ENCODE assay signal across 26 cellular contexts in genomic region chr12:96226401-96226800, GRCh38. TPM values are rescaled to one million over a fixed set of nuclear protein-coding genes. Genes with fewer than 3 reads are reported as not detected.
DNase-seq lines count a peak whose midpoint lies in the region; ATAC-seq, FAIRE-seq and TF ChIP-seq lines count a peak whose summit lies in the region.
"Had no signal": no experiment of that assay in that cellular context is flagged by ENCODE, and none has a peak within 500 bp of the region (broad histone marks: within the 10 kb centered on the region; RNA-seq: fewer than 3 reads in every experiment).

No MANE protein-coding gene starts in this region.

- in situ Hi-C loops in IMR-90 (cut with MboI; ENCODE audit: low sequenced_read_pairs), result no loop called here

- TF ChIP-seq CTCF in MCF 10A (IDR thresholded peaks at IDR 0.05; ENCODE audit: unreplicated experiment), result no peak
- no peak for TF ChIP-seq CTCF in breast epithelium (IDR thresholded peaks at IDR 0.05)
- no peak for TF ChIP-seq CTCF in IMR-90 (conservative IDR thresholded peaks at IDR 0.05; ENCODE audit: low read depth, low read length)
- TF ChIP-seq CTCF in endothelial cell of umbilical vein (IDR thresholded peaks at IDR 0.05; ENCODE audit: extremely low read depth in 1 of 2, insufficient read depth in 1 of 2, low read depth in 1 of 2, low read length in 2 of 2), result no peak
- no peak for TF ChIP-seq CTCF in mesothelial cell of epicardium (IDR thresholded peaks at IDR 0.05; ENCODE audit: unreplicated experiment)

- H3K4me1 ChIP-seq in breast epithelium (no peaks in the 10 kb centered on the region), IMR-90 (ENCODE audit: control insufficient read depth, insufficient read depth, low read length) (peaks cover 1% of the 10 kb centered on the region; the same call in 1 of the 2 replicates), endothelial cell of umbilical vein (ENCODE audit: control insufficient read depth, extremely low read depth, insufficient read depth, low read length) (peaks cover 43% of the 10 kb centered on the region)

- no peak overlapping the region for H2BK15ac ChIP-seq in IMR-90 (ENCODE audit: low read depth, low read length)

- CTCF ChIA-PET in MCF 10A (lab: Yijun Ruan, JAX) (no interaction called here), IMR-90 (lab: Yijun Ruan, JAX) (no interaction called here), endothelial cell of umbilical vein (lab: Charles Lee) (interaction anchor here (0.5 kb wide), 1 partner anchor 210 kb away, joined by 3 read pairs; no protein-coding TSS in a partner anchor)

- peaks cover 18% of the 10 kb centered on the region for H3K9me1 ChIP-seq in IMR-90 (ENCODE audit: insufficient read depth, low read length)
- H3K9me1 ChIP-seq in endothelial cell of umbilical vein (replicated peaks; ENCODE audit: control insufficient read depth, extremely low read depth, insufficient read depth, low read length), result no peaks in the 10 kb centered on the region

- POLR2A ChIA-PET in MCF 10A (lab: Yijun Ruan, JAX) (no interaction called here), IMR-90 (lab: Charles Lee; ENCODE audit: unreplicated experiment) (no interaction called here), endothelial cell of umbilical vein (lab: Charles Lee) (no interaction called here)

- no peak overlapping the region for H2BK120ac ChIP-seq in IMR-90 (ENCODE audit: low read depth, low read length)

- H2AFZ ChIP-seq in IMR-90 (replicated peaks; ENCODE audit: low read length, poor library complexity) (peak overlapping the region; percentile 74), endothelial cell of umbilical vein (ENCODE audit: low read depth, low read length) (no peak overlapping the region)

- H3K9me3 Mint-ChIP-seq in MCF 10A (ENCODE audit: unreplicated experiment) (no peaks in the 10 kb centered on the region), mesothelial cell of epicardium (peaks cover 2% of the 10 kb centered on the region)
- H3K9me3 Mint-ChIP-seq in stimulated activated effector memory CD8-positive, alpha-beta T cell treated with anti-CD3 and anti-CD28 coated beads, Interleukin-12 subunit alpha, Interleukin-12 subunit beta, amount 100 ng/mL, for 72 hours, result no peaks in the 10 kb centered on the region
- H3K9me3 Mint-ChIP-seq: activated B cell treated with CpG ODN at 0.5 μM for 24 hours; activated naive CD8-positive, alpha-beta T cell treated with anti-CD3 and anti-CD28 coated beads for 36 hours; memory B cell; stimulated activated naive B cell treated with anti-CD40 and anti-IgM and Interleukin-4, amounts not matched to agents 10 μg/mL and 1 μg/mL and 100 μg/mL, for 72 hours had no signal

- H4K8ac ChIP-seq in IMR-90 (ENCODE audit: low read depth in 2 of 2, low read length in 2 of 2), result no peak overlapping the region

- 92% methylated on average over 2 of the region's 4 CpGs; no CpG with 5 or more reads in 1 of the 2 experiments for WGBS in IMR-90 (ENCODE audit: extremely low coverage in 2 of 2, insufficient read length in 1 of 2), 2 experiments

- H3K4ac ChIP-seq in IMR-90 (ENCODE audit: low read depth, low read length), result no peak overlapping the region

- H3K36me3 ChIP-seq in breast epithelium (no peaks in the 10 kb centered on the region), IMR-90 (ENCODE audit: control insufficient read depth, insufficient read depth, low read length) (peaks cover 36% of the 10 kb centered on the region), endothelial cell of umbilical vein (ENCODE audit: control insufficient read depth in 2 of 2, extremely low read depth in 1 of 2, insufficient read depth in 2 of 2, low read length in 2 of 2) (peaks cover 40 to 52% of the 10 kb centered on the region in 2 experiments)
- H3K36me3 ChIP-seq: thoracic aorta had no signal

- no peak overlapping the region for H4K91ac ChIP-seq in IMR-90 (ENCODE audit: insufficient read depth, low read depth, low read length)

- H3K4me1 Mint-ChIP-seq in MCF 10A (ENCODE audit: insufficient read depth, unreplicated experiment) (peaks cover 25% of the 10 kb centered on the region), mesothelial cell of epicardium (peaks cover 28% of the 10 kb centered on the region)
- H3K4me1 Mint-ChIP-seq in stimulated activated effector memory CD8-positive, alpha-beta T cell treated with anti-CD3 and anti-CD28 coated beads, Interleukin-12 subunit alpha, Interleukin-12 subunit beta, amount 100 ng/mL, for 72 hours, result peaks cover 59% of the 10 kb centered on the region

- ATAC-seq in IMR-90 (ENCODE audit: low read depth), result no peak
- ATAC-seq in stimulated activated effector memory CD8-positive, alpha-beta T cell treated with anti-CD3 and anti-CD28 coated beads, Interleukin-12 subunit alpha, Interleukin-12 subunit beta, amount 100 ng/mL, for 72 hours, result no peak
- ATAC-seq: HCT116; left cardiac atrium; stimulated activated naive B cell treated with anti-CD40 and anti-IgM and Interleukin-4, amounts not matched to agents 10 μg/mL and 1 μg/mL and 100 μg/mL, for 72 hours had no signal

- H3K4me2 ChIP-seq in IMR-90 (ENCODE audit: low read depth, low read length) (no peak overlapping the region), endothelial cell of umbilical vein (ENCODE audit: insufficient read depth, low read length) (no peak overlapping the region)
- H3K4me2 ChIP-seq: SK-N-SH had no signal

- no peak overlapping the region for H3K9ac ChIP-seq in IMR-90 (ENCODE audit: low read depth, low read length)
- no peak overlapping the region for H3K9ac ChIP-seq in endothelial cell of umbilical vein (replicated peaks; ENCODE audit: extremely low read depth, insufficient read depth, low read length)
- H3K9ac ChIP-seq: SK-N-SH had no signal

- BruUV-seq in MCF 10A (replicated peaks; lab: Mats Ljungman, UMichigan) (no TSS peak), IMR-90 (replicated peaks; lab: Mats Ljungman, UMichigan) (no TSS peak), endothelial cell of umbilical vein (replicated peaks; lab: Mats Ljungman, UMichigan) (no TSS peak)

- H3K27me3 ChIP-seq in breast epithelium, result no peaks in the 10 kb centered on the region
- H3K27me3 ChIP-seq in IMR-90 (ENCODE audit: control insufficient read depth, insufficient read depth, low read length), result no peaks in the 10 kb centered on the region
- no peaks in the 10 kb centered on the region for H3K27me3 ChIP-seq in endothelial cell of umbilical vein (ENCODE audit: control insufficient read depth in 2 of 2, insufficient read depth in 2 of 2, low read length in 2 of 2)
- H3K27me3 ChIP-seq: dorsolateral prefrontal cortex, heart left ventricle, spleen had no signal

- peaks cover 98% of the 10 kb centered on the region for H3K79me2 ChIP-seq in endothelial cell of umbilical vein (ENCODE audit: control insufficient read depth, insufficient read depth, low read length)

- dilution Hi-C loops in IMR-90 (cut with HindIII; ENCODE audit: low sequenced_read_pairs, unreplicated experiment), result no loop called here
- dilution Hi-C loops in endothelial cell of umbilical vein (cut with MboI; ENCODE audit: extremely low pct_ligation_motif_present, low sequenced_read_pairs), result no loop called here

- no peak overlapping the region for H2BK5ac ChIP-seq in IMR-90 (ENCODE audit: low read depth, low read length, poor library complexity, severe bottlenecking)

- H3K9me3 ChIP-seq in breast epithelium (no peaks in the 10 kb centered on the region), IMR-90 (ENCODE audit: control insufficient read depth, insufficient read depth, low read length) (no peaks in the 10 kb centered on the region), endothelial cell of umbilical vein (replicated peaks; ENCODE audit: control insufficient read depth, insufficient read depth, low read length) (no peaks in the 10 kb centered on the region)
- H3K9me3 ChIP-seq: heart left ventricle, SK-N-SH, spleen, thoracic aorta had no signal

- H3K27ac Mint-ChIP-seq in MCF 10A (ENCODE audit: low read depth, unreplicated experiment), result peak overlapping the region; percentile 93
- H3K27ac Mint-ChIP-seq in stimulated activated effector memory CD8-positive, alpha-beta T cell treated with anti-CD3 and anti-CD28 coated beads, Interleukin-12 subunit alpha, Interleukin-12 subunit beta, amount 100 ng/mL, for 72 hours, result peak overlapping the region; percentile 60
- no peak overlapping the region for H3K27ac Mint-ChIP-seq in mesothelial cell of epicardium
- H3K27ac Mint-ChIP-seq: activated B cell treated with CpG ODN at 0.5 μM for 24 hours; activated naive CD8-positive, alpha-beta T cell treated with anti-CD3 and anti-CD28 coated beads for 36 hours had no signal

- H3K18ac ChIP-seq in IMR-90 (ENCODE audit: low read depth, low read length), result no peak overlapping the region

- H2AK5ac ChIP-seq in IMR-90 (ENCODE audit: low read depth, low read length), result no peak overlapping the region

- 0 out of 2 replicates have a peak overlapping the region, but pooled peaks have one; percentile 25 for H3K23ac ChIP-seq in IMR-90 (ENCODE audit: low read depth, low read length)

- no peak overlapping the region for H3K14ac ChIP-seq in IMR-90 (replicated peaks; ENCODE audit: low read depth, low read length)

- H3K79me1 ChIP-seq in IMR-90 (ENCODE audit: low read depth in 1 of 2, low read length in 2 of 2), result peaks cover 52 to 89% of the 10 kb centered on the region in 2 experiments

- intact Hi-C loops in MCF 10A (cut with micrococcal nuclease), result no loop called here
- intact Hi-C loops in breast epithelium (cut with DNase I; ENCODE audit: low total_unique reads), result no loop called here
- intact Hi-C loops in IMR-90 (cut with micrococcal nuclease), result no loop called here
- intact Hi-C loops in endothelial cell of umbilical vein (cut with micrococcal nuclease), result loop anchor here (10.0 kb wide), 1 partner anchor 592 kb away; no protein-coding TSS in a partner anchor

- H3K4me3 Mint-ChIP-seq in MCF 10A (ENCODE audit: unreplicated experiment), result no peak overlapping the region
- peak overlapping the region; percentile 49 for H3K4me3 Mint-ChIP-seq in stimulated activated effector memory CD8-positive, alpha-beta T cell treated with anti-CD3 and anti-CD28 coated beads, Interleukin-12 subunit alpha, Interleukin-12 subunit beta, amount 100 ng/mL, for 72 hours
- no peak overlapping the region for H3K4me3 Mint-ChIP-seq in mesothelial cell of epicardium
- H3K4me3 Mint-ChIP-seq: activated B cell treated with CpG ODN at 0.5 μM for 24 hours; activated naive CD8-positive, alpha-beta T cell treated with anti-CD3 and anti-CD28 coated beads for 36 hours; memory B cell; stimulated activated naive B cell treated with anti-CD40 and anti-IgM and Interleukin-4, amounts not matched to agents 10 μg/mL and 1 μg/mL and 100 μg/mL, for 72 hours had no signal

- H3K27ac ChIP-seq in breast epithelium (no peak overlapping the region), IMR-90 (ENCODE audit: insufficient read depth, low read length) (no peak overlapping the region), endothelial cell of umbilical vein (ENCODE audit: insufficient read depth, low read depth, low read length) (no peak overlapping the region)
- H3K27ac ChIP-seq: spleen, thoracic aorta had no signal

- H4K5ac ChIP-seq in IMR-90 (ENCODE audit: low read depth, low read length), result no peak overlapping the region

- H4K20me1 ChIP-seq in IMR-90 (ENCODE audit: insufficient read depth, low read length) (peaks cover 26% of the 10 kb centered on the region), endothelial cell of umbilical vein (replicated peaks; ENCODE audit: control insufficient read depth, extremely low read depth, insufficient read depth, low read length) (peaks cover 9% of the 10 kb centered on the region)

- H3K27me3 Mint-ChIP-seq in MCF 10A (ENCODE audit: insufficient read depth, unreplicated experiment) (no peaks in the 10 kb centered on the region), mesothelial cell of epicardium (ENCODE audit: low read depth) (no peaks in the 10 kb centered on the region)
- H3K27me3 Mint-ChIP-seq: activated B cell treated with CpG ODN at 0.5 μM for 24 hours; activated naive CD8-positive, alpha-beta T cell treated with anti-CD3 and anti-CD28 coated beads for 36 hours; memory B cell; stimulated activated naive B cell treated with anti-CD40 and anti-IgM and Interleukin-4, amounts not matched to agents 10 μg/mL and 1 μg/mL and 100 μg/mL, for 72 hours had no signal

- TF ChIP-seq RAD21 in IMR-90 (IDR thresholded peaks at IDR 0.05; ENCODE audit: low read length), result no peak

- H3K4me3 ChIP-seq in breast epithelium (no peak overlapping the region), IMR-90 (ENCODE audit: insufficient read depth, low read depth, low read length) (no peak overlapping the region), endothelial cell of umbilical vein (replicated peaks in 1 of 3; ENCODE audit: insufficient read depth in 1 of 3, low read depth in 1 of 3, low read length in 3 of 3) (no peak overlapping the region)
- H3K4me3 ChIP-seq: dorsolateral prefrontal cortex, heart left ventricle, spleen, thoracic aorta had no signal

- no peak for FAIRE-seq in endothelial cell of umbilical vein (lab: Jason Lieb, UNC)

- H3K56ac ChIP-seq in IMR-90 (ENCODE audit: extremely low read depth, insufficient read depth, low read length), result no peak overlapping the region

- H2BK20ac ChIP-seq in IMR-90 (ENCODE audit: low read depth, low read length), result no peak overlapping the region

- H2AK9ac ChIP-seq in IMR-90 (replicated peaks; ENCODE audit: low read depth, low read length, poor library complexity), result no peak overlapping the region

- TF ChIP-seq POLR2A in breast epithelium (IDR thresholded peaks at IDR 0.05), result no peak
- TF ChIP-seq POLR2A in IMR-90 (IDR thresholded peaks at IDR 0.05; ENCODE audit: low read depth, low read length), result no peak
- peak; percentile 47 for TF ChIP-seq POLR2A in endothelial cell of umbilical vein (IDR thresholded peaks at IDR 0.05; ENCODE audit: low read depth, low read length)

- H3K36me3 Mint-ChIP-seq in MCF 10A (ENCODE audit: insufficient read depth, unreplicated experiment), result peaks cover 69% of the 10 kb centered on the region
- H3K36me3 Mint-ChIP-seq in stimulated activated effector memory CD8-positive, alpha-beta T cell treated with anti-CD3 and anti-CD28 coated beads, Interleukin-12 subunit alpha, Interleukin-12 subunit beta, amount 100 ng/mL, for 72 hours, result peaks cover 78% of the 10 kb centered on the region
- peaks cover 2% of the 10 kb centered on the region for H3K36me3 Mint-ChIP-seq in mesothelial cell of epicardium

- DNase-seq in MCF 10A (ENCODE audit: unreplicated experiment), result no peak
- DNase-seq in breast epithelium (ENCODE audit: low spot score in 2 of 2), result no peak
- DNase-seq in IMR-90, result no peak
- DNase-seq in endothelial cell of umbilical vein (ENCODE audit: low read depth, low spot score), result no peak
- DNase-seq in stimulated activated effector memory CD8-positive, alpha-beta T cell treated with anti-CD3 and anti-CD28 coated beads, Interleukin-12 subunit alpha, Interleukin-12 subunit beta, amount 100 ng/mL, for 72 hours (ENCODE audit: low spot score in 2 of 2), result no peak
- no peak for DNase-seq in retina
- no peak for DNase-seq in mesothelial cell of epicardium (ENCODE audit: low spot score in 2 of 2, unreplicated experiment in 2 of 2)
- DNase-seq: activated B cell treated with CpG ODN at 0.5 μM for 24 hours; activated CD4-positive, alpha-beta T cell treated with anti-CD3 and anti-CD28 coated beads, Interleukin-2, amount 50 U/mL, for 48 hours; activated naive CD8-positive, alpha-beta T cell treated with anti-CD3 and anti-CD28 coated beads for 36 hours; C1 segment of cervical spinal cord; dorsolateral prefrontal cortex; heart left ventricle; left cardiac atrium; NCI-H1092 treated with DMSO at 0.1 percent for 48 hours; NCI-H2029 treated with DMSO at 0.1 percent for 48 hours; NCI-H226; NCI-H774; RPMI8226; SK-N-SH; spleen; stimulated activated CD4-positive, alpha-beta T cell treated with anti-CD3 and anti-CD28 coated beads, Interleukin-2, amount 100 ng/mL, for 48 hours; stimulated activated naive B cell treated with anti-CD40 and anti-IgM and Interleukin-4, amounts not matched to agents 10 μg/mL and 1 μg/mL and 100 μg/mL, for 72 hours had no signal

RNA-seq across cellular contexts. Expression of gene ELK3, which starts 32.2 kb away (rescaled TPM):
- total RNA-seq in MCF 10A (2022), result 50.1 and 53.2 TPM in 2 replicates
- total RNA-seq in breast epithelium, result 10 to 100 TPM; 13.9 to 28.5 (median 16.5) TPM
- total RNA-seq in IMR-90 (2012; rRNA removed), result 14.5 and 20.0 TPM in 2 replicates
- polyA plus RNA-seq in IMR-90 (2012; rRNA removed), result 27.5 and 35.7 TPM in 2 replicates
- polyA plus RNA-seq in IMR-90 (2012; cell fraction: cytosol; rRNA removed), result 10.7 and 23.4 TPM in 2 replicates
- polyA plus RNA-seq in IMR-90 (2012; cell fraction: nucleus; rRNA removed; ENCODE audit: low replicate concordance), result 9.2 and 14.8 TPM in 2 replicates
- total RNA-seq in endothelial cell of umbilical vein, result 128 and 132 TPM in 2 replicates
- polyA plus RNA-seq in endothelial cell of umbilical vein, result 51.4 and 64.8 TPM in 2 replicates
- polyA plus RNA-seq in endothelial cell of umbilical vein (2011; cell fraction: cytosol; rRNA removed), result 65.6 and 73.3 TPM in 2 replicates
- 55.3 and 57.1 TPM in 2 replicates for polyA plus RNA-seq in endothelial cell of umbilical vein (2011; cell fraction: nucleus; rRNA removed)
- 123 and 151 TPM in 2 replicates for polyA plus RNA-seq in endothelial cell of umbilical vein (2012)
- 66.8 and 84.1 TPM in 2 replicates for polyA minus RNA-seq in endothelial cell of umbilical vein
- 6.1 TPM for polyA minus RNA-seq in endothelial cell of umbilical vein (2011; cell fraction: cytosol; rRNA and poly(A)+ RNA removed)
- 76.7 and 83.6 TPM in 2 replicates for polyA minus RNA-seq in endothelial cell of umbilical vein (2011; cell fraction: nucleus; rRNA and poly(A)+ RNA removed)
- total RNA-seq in mesothelial cell of epicardium, result 27.2 to 28.2 TPM (median 28.0 TPM) in 3 replicates
